In genomic region chr12:3632256-3633240, GRCh38 we compare ENCODE assay signal across 16 cellular contexts.
DNase-seq lines count a peak whose midpoint lies in the region; ATAC-seq, FAIRE-seq and TF ChIP-seq lines count a peak whose summit lies in the region.
"Had no signal": no experiment of that assay in that cellular context is flagged by ENCODE, and none has a peak within 500 bp of the region (broad histone marks: within the 10 kb centered on the region; RNA-seq: fewer than 3 reads in every experiment).

No MANE protein-coding gene starts in this region.

- POLR2A ChIA-PET in CD8-positive, alpha-beta memory T cell (lab: Charles Lee), result no interaction called here
- POLR2A ChIA-PET in activated CD8-positive, alpha-beta T cell treated with anti-CD3 and anti-CD28 coated beads for 36 hours (lab: Charles Lee), result no interaction called here

- no peaks in the 10 kb centered on the region for H3K9me3 Mint-ChIP-seq in CD8-positive, alpha-beta memory T cell
- no peaks in the 10 kb centered on the region for H3K9me3 Mint-ChIP-seq in activated CD8-positive, alpha-beta T cell treated with anti-CD3 and anti-CD28 coated beads for 36 hours
- H3K9me3 Mint-ChIP-seq: natural killer cell treated with Interleukin-12 subunit alpha and Interleukin-12 subunit beta and Interleukin-15 and Interleukin-18, amount 100 ng/mL, for 72 hours had no signal

- H3K4me3 ChIP-seq in CD8-positive, alpha-beta memory T cell (ENCODE audit: low read length), result no peak overlapping the region

- FAIRE-seq in islet of Langerhans (lab: Jason Lieb, UNC), result peak; percentile 71

- no peak overlapping the region for H3K27ac ChIP-seq in CD8-positive, alpha-beta memory T cell (ENCODE audit: low read depth, low read length)
- H3K27ac ChIP-seq: foreskin keratinocyte had no signal

- H3K9me3 ChIP-seq in CD8-positive, alpha-beta memory T cell (ENCODE audit: low read length), result no peaks in the 10 kb centered on the region

- H3K27me3 Mint-ChIP-seq in CD8-positive, alpha-beta memory T cell, result peaks cover 0 to 1% of the 10 kb centered on the region in 2 donors
- H3K27me3 Mint-ChIP-seq in activated CD8-positive, alpha-beta T cell treated with anti-CD3 and anti-CD28 coated beads for 36 hours, result no peaks in the 10 kb centered on the region
- H3K27me3 Mint-ChIP-seq: B cell; natural killer cell treated with Interleukin-12 subunit alpha and Interleukin-12 subunit beta and Interleukin-15 and Interleukin-18, amount 100 ng/mL, for 72 hours had no signal

- H3K36me3 Mint-ChIP-seq in CD8-positive, alpha-beta memory T cell, result peaks cover 9 to 88% (median 24%) of the 10 kb centered on the region in 3 donors
- H3K36me3 Mint-ChIP-seq in activated CD8-positive, alpha-beta T cell treated with anti-CD3 and anti-CD28 coated beads for 36 hours (ENCODE audit: low read depth), result peaks cover 24% of the 10 kb centered on the region

- no peak for TF ChIP-seq CTCF in activated CD8-positive, alpha-beta T cell treated with anti-CD3 and anti-CD28 coated beads for 36 hours (IDR thresholded peaks at IDR 0.05)
- TF ChIP-seq CTCF in GM20000 (IDR thresholded peaks at IDR 0.05; ENCODE audit: extremely low read depth, missing control alignments), result no peak

- H3K36me3 ChIP-seq in CD8-positive, alpha-beta memory T cell (ENCODE audit: insufficient read depth, low read length), result peaks cover 7% of the 10 kb centered on the region

- no peak for DNase-seq in CD8-positive, alpha-beta memory T cell
- DNase-seq in EH (ENCODE audit: low read depth) (peak; percentile 41), NCI-H1105 (lab: John Stamatoyannopoulos, UW) (no peak), mesenteric fat pad (ENCODE audit: low spot score) (no peak), GM20000 (ENCODE audit: low spot score) (no peak)
- DNase-seq in activated CD8-positive, alpha-beta T cell treated with anti-CD3 and anti-CD28 coated beads for 36 hours, result peak; percentile 14
- DNase-seq: cerebellar nuclear complex, foreskin keratinocyte, NCI-H1436 treated with DMSO at 0.1 percent for 48 hours, NCI-H510A, OCI-M1, retina had no signal

- CTCF ChIA-PET in CD8-positive, alpha-beta memory T cell (lab: Charles Lee), result interaction anchor here (0.6 to 0.8 kb wide), 2 partner anchors 15 to 333 kb away, joined by 3 read pairs; no protein-coding TSS in a partner anchor
- CTCF ChIA-PET in activated CD8-positive, alpha-beta T cell treated with anti-CD3 and anti-CD28 coated beads for 36 hours (lab: Charles Lee), result interaction anchor here (0.9 kb wide), 1 partner anchor 357 kb away, joined by 3 read pairs; no protein-coding TSS in a partner anchor

- intact Hi-C loops in activated CD8-positive, alpha-beta T cell treated with anti-CD3 and anti-CD28 coated beads for 36 hours (cut with micrococcal nuclease), result no loop called here

- no peak overlapping the region for H3K4me3 Mint-ChIP-seq in CD8-positive, alpha-beta memory T cell
- no peak overlapping the region for H3K4me3 Mint-ChIP-seq in activated CD8-positive, alpha-beta T cell treated with anti-CD3 and anti-CD28 coated beads for 36 hours
- H3K4me3 Mint-ChIP-seq: B cell; natural killer cell treated with Interleukin-12 subunit alpha and Interleukin-12 subunit beta and Interleukin-15 and Interleukin-18, amount 100 ng/mL, for 72 hours had no signal

- peak overlapping the region in 5 of 8 donors; percentile 33 to 92 (median 61) for H3K27ac Mint-ChIP-seq in CD8-positive, alpha-beta memory T cell
- no peak overlapping the region for H3K27ac Mint-ChIP-seq in activated CD8-positive, alpha-beta T cell treated with anti-CD3 and anti-CD28 coated beads for 36 hours
- H3K27ac Mint-ChIP-seq: B cell had no signal

- no peaks in the 10 kb centered on the region for H3K4me1 ChIP-seq in CD8-positive, alpha-beta memory T cell (ENCODE audit: insufficient read depth, low read length)
- H3K4me1 ChIP-seq: foreskin keratinocyte had no signal

- H3K27me3 ChIP-seq in CD8-positive, alpha-beta memory T cell (ENCODE audit: insufficient read depth, low read length, poor library complexity, severe bottlenecking), result no peaks in the 10 kb centered on the region

- peak; percentile 72 for ATAC-seq in activated CD8-positive, alpha-beta T cell treated with anti-CD3 and anti-CD28 coated beads for 36 hours
- ATAC-seq: foreskin keratinocyte, SK-N-SH treated with all-trans-retinoic acid at 6 μM for 48 hours had no signal

- H3K4me1 Mint-ChIP-seq in CD8-positive, alpha-beta memory T cell, result peaks cover 0 to 2% (median 2%) of the 10 kb centered on the region in 3 donors
- no peaks in the 10 kb centered on the region for H3K4me1 Mint-ChIP-seq in activated CD8-positive, alpha-beta T cell treated with anti-CD3 and anti-CD28 coated beads for 36 hours (ENCODE audit: low read depth)
- H3K4me1 Mint-ChIP-seq: B cell had no signal

Comparison
In these comparisons a context has a peak if more than half of its experiments do, and no peak if none do; other contexts are left out.
1. DNase-seq: peak in EH (single experiment) and activated CD8-positive, alpha-beta T cell treated with anti-CD3 and anti-CD28 coated beads for 36 hours (single experiment); none in CD8-positive, alpha-beta memory T cell (0 of 5), NCI-H1105 (single experiment), mesenteric fat pad (single experiment) and GM20000 (single experiment).